In the genomic region with DNA sequence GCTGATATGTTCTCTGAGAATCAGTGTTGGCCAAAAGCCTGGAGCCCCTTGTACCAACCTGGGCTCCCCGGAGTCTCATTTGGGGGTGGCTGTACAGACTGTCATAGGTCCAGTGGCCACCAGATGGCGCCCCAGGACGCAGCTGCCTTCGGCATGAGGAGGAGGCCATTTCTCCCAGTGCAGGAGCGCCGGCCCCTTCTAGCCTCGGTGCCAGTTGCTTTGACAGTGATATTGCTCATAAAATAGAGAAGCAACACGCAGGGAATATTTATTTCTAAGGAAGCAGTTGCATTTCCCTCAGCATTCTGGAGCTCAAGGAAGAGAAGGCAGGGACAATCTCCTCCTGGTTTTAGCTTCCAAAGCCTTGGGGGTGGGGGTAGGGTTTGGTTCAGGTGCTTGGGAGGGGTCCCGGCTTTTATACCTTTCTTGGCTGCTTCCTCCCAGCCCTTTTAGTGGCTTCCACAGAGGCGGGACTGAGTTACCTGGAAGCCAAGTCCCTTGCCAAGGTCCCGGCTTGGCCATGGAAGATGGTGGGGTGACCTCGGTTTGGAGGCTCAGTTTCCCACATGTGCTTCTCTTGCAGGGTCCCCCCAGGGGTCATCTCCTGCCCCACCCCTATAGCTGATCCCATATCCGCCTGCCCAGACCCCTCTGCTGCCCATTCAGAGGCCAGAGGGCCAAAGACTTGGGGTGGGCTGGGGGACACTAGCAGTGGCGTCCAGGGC, we compare ENCODE assay signal across 8 cellular contexts.
DNase-seq lines count a peak whose midpoint lies in the region; ATAC-seq and TF ChIP-seq lines count a peak whose summit lies in the region.

No MANE protein-coding gene starts in this region.

- CTCF ChIA-PET in activated CD4-positive, alpha-beta T cell treated with anti-CD3 and anti-CD28 coated beads for 36 hours (lab: Charles Lee), result interaction anchor here (0.6 to 4.3 kb wide), 28 partner anchors 12 to 868 kb away, joined by 3 to 49 read pairs (median 3); no protein-coding TSS in a partner anchor

- intact Hi-C loops in activated CD4-positive, alpha-beta T cell treated with anti-CD3 and anti-CD28 coated beads for 36 hours (cut with DNase I, micrococcal nuclease), result loop anchor here (1.0 to 10.0 kb wide), 8 partner anchors 215 to 747 kb away; a partner anchor contains a TSS

- peak; percentile 89 for ATAC-seq in HG03442 (IDR thresholded peaks at IDR 0.05; ENCODE audit: unreplicated experiment)
- ATAC-seq in activated CD4-positive, alpha-beta T cell treated with anti-CD3 and anti-CD28 coated beads for 36 hours, result peak; percentile 99
- ATAC-seq in left lobe of liver, result peak; percentile 97

- no peaks in the 10 kb centered on the region for H3K27me3 Mint-ChIP-seq in activated CD4-positive, alpha-beta T cell treated with anti-CD3 and anti-CD28 coated beads for 36 hours
- no peaks in the 10 kb centered on the region for H3K27me3 Mint-ChIP-seq in chondrocyte (ENCODE audit: low read depth)

- H3K9me3 Mint-ChIP-seq in activated CD4-positive, alpha-beta T cell treated with anti-CD3 and anti-CD28 coated beads for 36 hours (ENCODE audit: low read depth), result no peaks in the 10 kb centered on the region
- no peaks in the 10 kb centered on the region for H3K9me3 Mint-ChIP-seq in chondrocyte (ENCODE audit: low read depth)

- H3K36me3 Mint-ChIP-seq in activated CD4-positive, alpha-beta T cell treated with anti-CD3 and anti-CD28 coated beads for 36 hours (ENCODE audit: low read depth), result no peaks in the 10 kb centered on the region
- no peaks in the 10 kb centered on the region for H3K36me3 Mint-ChIP-seq in chondrocyte (ENCODE audit: low read depth)

- TF ChIP-seq CTCF in chondrocyte (IDR thresholded peaks at IDR 0.05), result peak; percentile 100

- peak; percentile 74 for DNase-seq in SIG-M5 treated with dmso at 0.1 percent for 504 hours (lab: John Stamatoyannopoulos, UW; ENCODE audit: unreplicated experiment)
- no peak for DNase-seq in SIG-M5 (lab: John Stamatoyannopoulos, UW)
- peak; percentile 92 for DNase-seq in NCI-H510A (lab: John Stamatoyannopoulos, UW)
- peak; percentile 94 for DNase-seq in activated CD4-positive, alpha-beta T cell treated with anti-CD3 and anti-CD28 coated beads for 36 hours
- peak; percentile 93 for DNase-seq in chondrocyte (ENCODE audit: low spot score)
- peak; percentile 80 for DNase-seq in left lobe of liver (ENCODE audit: low spot score)
- DNase-seq in stimulated activated CD4-positive, alpha-beta T cell treated with anti-CD3 and anti-CD28 coated beads, Interleukin-4, amount 100 ng/mL, for 1 hour, result peak; percentile 89

- H3K4me1 Mint-ChIP-seq in activated CD4-positive, alpha-beta T cell treated with anti-CD3 and anti-CD28 coated beads for 36 hours, result peaks cover 2% of the 10 kb centered on the region
- peaks cover 19% of the 10 kb centered on the region for H3K4me1 Mint-ChIP-seq in chondrocyte (ENCODE audit: low read depth)

- H3K4me3 Mint-ChIP-seq in activated CD4-positive, alpha-beta T cell treated with anti-CD3 and anti-CD28 coated beads for 36 hours, result no peak overlapping the region
- H3K4me3 Mint-ChIP-seq in chondrocyte (ENCODE audit: unreplicated experiment), result no peak overlapping the region

- no peak overlapping the region for H3K27ac Mint-ChIP-seq in activated CD4-positive, alpha-beta T cell treated with anti-CD3 and anti-CD28 coated beads for 36 hours
- no peak overlapping the region for H3K27ac Mint-ChIP-seq in chondrocyte (ENCODE audit: unreplicated experiment)

- POLR2A ChIA-PET in activated CD4-positive, alpha-beta T cell treated with anti-CD3 and anti-CD28 coated beads for 36 hours (lab: Charles Lee), result no interaction called here
